33 cellular contexts compared by ENCODE assay signal in genomic region chr6:123042412-123042811, GRCh38. TPM values are rescaled to one million over a fixed set of nuclear protein-coding genes. Genes with fewer than 3 reads are reported as not detected.
"Had no signal": no experiment of that assay in that cellular context is flagged by ENCODE, and none has a peak within 500 bp of the region (broad histone marks: within the 10 kb centered on the region; RNA-seq: fewer than 3 reads in every experiment).

No MANE protein-coding gene starts in this region.

- H3K36me3 ChIP-seq: esophagus muscularis mucosa, gastroesophageal sphincter, heart left ventricle, left lung, neutrophil, pancreas, right lobe of liver, thoracic aorta, tibial nerve, upper lobe of left lung had no signal

- H3K9me3 ChIP-seq: esophagus muscularis mucosa, gastroesophageal sphincter, heart left ventricle, left lung, mucosa of descending colon, neutrophil, pancreas, right lobe of liver, thoracic aorta, tibial nerve, upper lobe of left lung had no signal

- DNase-seq: effector CD8-positive, alpha-beta T cell; foreskin keratinocyte; heart left ventricle; left cardiac atrium; left lung; mesenchymal stem cell; mucosa of descending colon; naive B cell; pancreas; right lobe of liver; small intestine; stimulated activated CD4-positive, alpha-beta T cell treated with anti-CD3 and anti-CD28 coated beads, Interleukin-15, amount 100 ng/mL, for 24 hours; stimulated activated CD4-positive, alpha-beta T cell treated with anti-CD3 and anti-CD28 coated beads, Interleukin-2, amount 100 ng/mL, for 48 hours; stimulated activated naive B cell treated with anti-CD40 and anti-IgM and Interleukin-4, amounts not matched to agents 10 μg/mL and 1 μg/mL and 100 μg/mL, for 72 hours; upper lobe of left lung had no signal

- H3K27me3 ChIP-seq: foreskin keratinocyte, gastroesophageal sphincter, heart left ventricle, hepatocyte, left lung, neutrophil, pancreas, right lobe of liver, tibial nerve, upper lobe of left lung had no signal

- H3K36me3 Mint-ChIP-seq: mesothelial cell of epicardium; naive B cell; natural killer cell treated with Interleukin-12 subunit alpha and Interleukin-12 subunit beta and Interleukin-15 and Interleukin-18, amount 100 ng/mL, for 72 hours; stimulated activated naive B cell treated with anti-CD40 and anti-IgM and Interleukin-4, amounts not matched to agents 10 μg/mL and 1 μg/mL and 100 μg/mL, for 72 hours had no signal

- H3K4me3 ChIP-seq: esophagus muscularis mucosa, gastroesophageal sphincter, heart left ventricle, hepatocyte, left lung, mucosa of descending colon, pancreas, right lobe of liver, thoracic aorta, tibial nerve, upper lobe of left lung had no signal

- H3K27me3 Mint-ChIP-seq: dendritic cell treated with granulocyte-macrophage colony-stimulating factor and Interleukin-4, amounts not matched to agents 40 ng/mL and 50 ng/mL, for 4 days; naive B cell; natural killer cell treated with Interleukin-12 subunit alpha and Interleukin-12 subunit beta and Interleukin-15 and Interleukin-18, amount 100 ng/mL, for 72 hours; stimulated activated naive B cell treated with anti-CD40 and anti-IgM and Interleukin-4, amounts not matched to agents 10 μg/mL and 1 μg/mL and 100 μg/mL, for 72 hours; stimulated activated naive CD8-positive, alpha-beta T cell treated with anti-CD3 and anti-CD28 coated beads, Interleukin-15, Interleukin-2, amounts not matched to agents 100 ng/mL and 50 ng/mL, for 24 hours had no signal

- H3K27ac Mint-ChIP-seq: dendritic cell treated with granulocyte-macrophage colony-stimulating factor and Interleukin-4, amounts not matched to agents 40 ng/mL and 50 ng/mL, for 4 days; mesothelial cell of epicardium; naive B cell; natural killer cell treated with Interleukin-12 subunit alpha and Interleukin-12 subunit beta and Interleukin-15 and Interleukin-18, amount 100 ng/mL, for 72 hours; stimulated activated naive B cell treated with anti-CD40 and anti-IgM and Interleukin-4, amounts not matched to agents 10 μg/mL and 1 μg/mL and 100 μg/mL, for 72 hours; stimulated activated naive CD8-positive, alpha-beta T cell treated with anti-CD3 and anti-CD28 coated beads, Interleukin-15, Interleukin-2, amounts not matched to agents 100 ng/mL and 50 ng/mL, for 24 hours had no signal

- ATAC-seq: foreskin keratinocyte; gastroesophageal sphincter; heart left ventricle; left cardiac atrium; left lung; mucosa of descending colon; natural killer cell treated with Interleukin-12 subunit alpha and Interleukin-12 subunit beta and Interleukin-15 and Interleukin-18, amount 100 ng/mL, for 72 hours; pancreas; right lobe of liver; stimulated activated naive B cell treated with anti-CD40 and anti-IgM and Interleukin-4, amounts not matched to agents 10 μg/mL and 1 μg/mL and 100 μg/mL, for 72 hours had no signal

- H3K27ac ChIP-seq: esophagus muscularis mucosa, foreskin keratinocyte, gastroesophageal sphincter, heart left ventricle, hepatocyte, left lung, neutrophil, pancreas, right lobe of liver, thoracic aorta, tibial nerve, upper lobe of left lung had no signal

- H3K9me3 Mint-ChIP-seq: dendritic cell treated with granulocyte-macrophage colony-stimulating factor and Interleukin-4, amounts not matched to agents 40 ng/mL and 50 ng/mL, for 4 days; mesothelial cell of epicardium; neural crest cell; stimulated activated naive B cell treated with anti-CD40 and anti-IgM and Interleukin-4, amounts not matched to agents 10 μg/mL and 1 μg/mL and 100 μg/mL, for 72 hours; stimulated activated naive CD8-positive, alpha-beta T cell treated with anti-CD3 and anti-CD28 coated beads, Interleukin-15, Interleukin-2, amounts not matched to agents 100 ng/mL and 50 ng/mL, for 24 hours had no signal

- H3K4me1 Mint-ChIP-seq: mesothelial cell of epicardium; naive B cell; neural crest cell; stimulated activated naive B cell treated with anti-CD40 and anti-IgM and Interleukin-4, amounts not matched to agents 10 μg/mL and 1 μg/mL and 100 μg/mL, for 72 hours had no signal

- H3K4me1 ChIP-seq: esophagus muscularis mucosa, foreskin keratinocyte, gastroesophageal sphincter, heart left ventricle, left lung, pancreas, right lobe of liver, tibial nerve, upper lobe of left lung had no signal

- H3K4me3 Mint-ChIP-seq: dendritic cell treated with granulocyte-macrophage colony-stimulating factor and Interleukin-4, amounts not matched to agents 40 ng/mL and 50 ng/mL, for 4 days; mesothelial cell of epicardium; naive B cell; natural killer cell treated with Interleukin-12 subunit alpha and Interleukin-12 subunit beta and Interleukin-15 and Interleukin-18, amount 100 ng/mL, for 72 hours; neural crest cell; stimulated activated naive B cell treated with anti-CD40 and anti-IgM and Interleukin-4, amounts not matched to agents 10 μg/mL and 1 μg/mL and 100 μg/mL, for 72 hours; stimulated activated naive CD8-positive, alpha-beta T cell treated with anti-CD3 and anti-CD28 coated beads, Interleukin-15, Interleukin-2, amounts not matched to agents 100 ng/mL and 50 ng/mL, for 24 hours had no signal

RNA-seq across cellular contexts. Expression of gene CLVS2, which starts 46.4 kb away (rescaled TPM):
- total RNA-seq: endothelial cell of umbilical vein; epithelial cell of proximal tubule; foreskin keratinocyte; left lung; lung microvascular endothelial cell; natural killer cell treated with Interleukin-12 subunit alpha and Interleukin-12 subunit beta and Interleukin-15 and Interleukin-18, amount 100 ng/mL, for 72 hours; omental fat pad; posterior vena cava; pulmonary artery endothelial cell had no signal
- polyA plus RNA-seq: endothelial cell of umbilical vein, fibroblast of lung, foreskin keratinocyte, hepatocyte had no signal
